17 cellular contexts compared by ENCODE assay signal in genomic region chr3:157581331-157581730, GRCh38.
"Had no signal": no experiment of that assay in that cellular context is flagged by ENCODE, and none has a peak within 500 bp of the region (broad histone marks: within the 10 kb centered on the region; RNA-seq: fewer than 3 reads in every experiment).

No MANE protein-coding gene starts in this region.

- H3K9me3 ChIP-seq: colonic mucosa, esophagus squamous epithelium, ovary, prostate gland, upper lobe of left lung had no signal

- H3K4me3 ChIP-seq: colonic mucosa, esophagus squamous epithelium, ovary, prostate gland, upper lobe of left lung had no signal

- H3K4me1 ChIP-seq: colonic mucosa, esophagus squamous epithelium, prostate gland, upper lobe of left lung had no signal

- DNase-seq: activated CD4-positive, alpha-beta memory T cell treated with anti-CD3 and anti-CD28 coated beads, Interleukin-2, amount 10 ng/mL, durations not matched to agents 7 days and 5 days; activated CD4-positive, alpha-beta T cell treated with anti-CD3 and anti-CD28 coated beads, Interleukin-2, amount 10 ng/mL, durations not matched to agents 24 days and 14 days; activated effector memory CD4-positive, alpha-beta T cell treated with anti-CD3 and anti-CD28 coated beads, Interleukin-2, amount 50 U/mL, for 16 hours; activated naive CD4-positive, alpha-beta T cell treated with anti-CD3 and anti-CD28 coated beads, Interleukin-2, amount 10 ng/mL, durations not matched to agents 7 days and 5 days; activated T-cell treated with anti-CD3 and anti-CD28 coated beads, Interleukin-2, amount 50 U/mL, for 72 hours; central memory CD4-positive, alpha-beta T cell; colonic mucosa; esophagus squamous epithelium; hypothalamus; left cardiac atrium; ovary; stimulated activated CD4-positive, alpha-beta T cell treated with anti-CD3 and anti-CD28 coated beads, Interleukin-4, amount 100 ng/mL, for 24 hours; stimulated activated naive CD8-positive, alpha-beta T cell treated with anti-CD3 and anti-CD28 coated beads, Interleukin-15, Interleukin-2, amounts not matched to agents 100 U/mL and 50 U/mL, for 24 hours; T-helper 17 cell; upper lobe of left lung had no signal

- H3K36me3 ChIP-seq: colonic mucosa, esophagus squamous epithelium, ovary, prostate gland, upper lobe of left lung had no signal

- H3K27ac ChIP-seq: colonic mucosa, esophagus squamous epithelium, ovary, prostate gland, upper lobe of left lung, VCaP had no signal

- H3K27me3 ChIP-seq: colonic mucosa, esophagus squamous epithelium, ovary, upper lobe of left lung had no signal
